In genomic region chr15:69926011-69926410, GRCh38 we compare ENCODE assay signal across 32 cellular contexts.
DNase-seq lines count a peak whose midpoint lies in the region; ATAC-seq, FAIRE-seq and TF ChIP-seq lines count a peak whose summit lies in the region.
"Had no signal": no experiment of that assay in that cellular context is flagged by ENCODE, and none has a peak within 500 bp of the region (broad histone marks: within the 10 kb centered on the region; RNA-seq: fewer than 3 reads in every experiment).

No MANE protein-coding gene starts in this region.

- ATAC-seq in gastroesophageal sphincter = no peak
- ATAC-seq: activated CD8-positive, alpha-beta T cell treated with anti-CD3 and anti-CD28 coated beads, Interleukin-2, amount 10 ng/mL, durations not matched to agents 7 days and 5 days; activated T-cell treated with anti-CD3 and anti-CD28 coated beads, Interleukin-2, amount 50 U/mL, for 4 hours; heart left ventricle; HepG2; left lobe of liver; natural killer cell; stimulated activated memory B cell treated with anti-CD40 and anti-IgM and Interleukin-4, amounts not matched to agents 10 μg/mL and 1 μg/mL and 100 μg/mL, for 72 hours had no signal

- peaks cover 11% of the 10 kb centered on the region for H3K9me3 ChIP-seq in astrocyte (ENCODE audit: insufficient read depth, low read depth, low read length)
- peaks cover 0 to 33% (median 0%) of the 10 kb centered on the region in 3 donors for H3K9me3 ChIP-seq in gastroesophageal sphincter

- no peaks in the 10 kb centered on the region for H3K79me2 ChIP-seq in astrocyte (ENCODE audit: insufficient read depth, low read length)

- H4K20me1 ChIP-seq in astrocyte (ENCODE audit: insufficient read depth, low read length) = no peaks in the 10 kb centered on the region
- H4K20me1 ChIP-seq: BLaER1 treated with 17β-estradiol and CSF1 and Interleukin-3, amounts not matched to agents 10 nM and 100 nM had no signal

- DNase-seq in AG10803 (ENCODE audit: low read depth) (peak; percentile 20), HTR-8/SVneo (ENCODE audit: insufficient read length, low spot score) (peak; percentile 71), astrocyte (ENCODE audit: low read depth) (peak; percentile 41), kidney tubule cell (ENCODE audit: low spot score) (peak; percentile 43), germinal center (ENCODE audit: low spot score) (no peak), CD1c-positive myeloid dendritic cell (ENCODE audit: extremely low spot score) (no peak), inferior parietal cortex (ENCODE audit: extremely low spot score) (no peak)
- DNase-seq: activated CD8-positive, alpha-beta T cell treated with anti-CD3 and anti-CD28 coated beads, Interleukin-2, amount 10 ng/mL, durations not matched to agents 7 days and 5 days; activated naive CD4-positive, alpha-beta T cell treated with Interleukin-2 at 50 U/mL for 16 hours; activated T-cell treated with anti-CD3 and anti-CD28 coated beads, Interleukin-2, amount 50 U/mL, for 4 hours; adrenal gland; caudate nucleus; DND-41; HCEC 1CT; heart left ventricle; Kasumi-1; mesendoderm; natural killer cell; NCI-H1092; NCI-H1930; ovary; Right ventricle myocardium superior; stimulated activated CD4-positive, alpha-beta T cell treated with anti-CD3 and anti-CD28 coated beads, Interleukin-4, amount 100 ng/mL, for 1 hour had no signal

- H3K36me3 Mint-ChIP-seq in astrocyte (ENCODE audit: low read depth, unreplicated experiment) = peaks cover 2% of the 10 kb centered on the region

- peak overlapping the region; percentile 81 for H3K27ac Mint-ChIP-seq in astrocyte (ENCODE audit: unreplicated experiment)
- H3K27ac Mint-ChIP-seq: activated CD8-positive, alpha-beta T cell treated with anti-CD3 and anti-CD28 coated beads, Interleukin-2, amount 10 ng/mL, durations not matched to agents 7 days and 5 days; dendritic cell treated with granulocyte-macrophage colony-stimulating factor and Interleukin-4, amounts not matched to agents 40 ng/mL and 50 ng/mL, for 4 days; natural killer cell; stimulated activated memory B cell treated with anti-CD40 and anti-IgM and Interleukin-4, amounts not matched to agents 10 μg/mL and 1 μg/mL and 100 μg/mL, for 72 hours had no signal

- H3K4me1 ChIP-seq in astrocyte (ENCODE audit: insufficient read depth, low read length) (no peaks in the 10 kb centered on the region), gastroesophageal sphincter (no peaks in the 10 kb centered on the region)
- H3K4me1 ChIP-seq: adrenal gland, right atrium auricular region, suprapubic skin, vagina had no signal

- H3K4me3 ChIP-seq in AG10803 (ENCODE audit: low read length) = no peak overlapping the region
- H3K4me3 ChIP-seq in astrocyte (ENCODE audit: insufficient read depth, low read depth, low read length) = no peak overlapping the region
- H3K4me3 ChIP-seq in gastroesophageal sphincter = no peak overlapping the region
- H3K4me3 ChIP-seq: adrenal gland; BLaER1 treated with 17β-estradiol and CSF1 and Interleukin-3, amounts not matched to agents 10 nM and 100 nM; heart left ventricle; ovary; right atrium auricular region; suprapubic skin; vagina had no signal

- no peak for TF ChIP-seq EP300 in gastroesophageal sphincter (IDR thresholded peaks at IDR 0.05)

- H3K9me3 Mint-ChIP-seq in astrocyte (ENCODE audit: unreplicated experiment) = peaks cover 29% of the 10 kb centered on the region

- FAIRE-seq in HTR-8/SVneo (lab: Jason Lieb, UNC) = peak; percentile 83
- peak; percentile 71 for FAIRE-seq in astrocyte (lab: Jason Lieb, UNC)
- FAIRE-seq: HepG2 had no signal

- H3K27ac ChIP-seq in astrocyte (ENCODE audit: low read depth, low read length) (no peak overlapping the region), gastroesophageal sphincter (no peak overlapping the region)
- H3K27ac ChIP-seq: adrenal gland; BLaER1 treated with 17β-estradiol and CSF1 and Interleukin-3, amounts not matched to agents 10 nM and 100 nM; heart left ventricle; ovary; right atrium auricular region; suprapubic skin; vagina had no signal

- no peak for TF ChIP-seq CTCF in AG10803 (conservative IDR thresholded peaks at IDR 0.05; ENCODE audit: low read length)
- TF ChIP-seq CTCF in astrocyte (IDR thresholded peaks at IDR 0.05; ENCODE audit: insufficient read depth, low read depth, low read length) = no peak
- TF ChIP-seq CTCF in gastroesophageal sphincter (IDR thresholded peaks at IDR 0.05) = no peak

- no peaks in the 10 kb centered on the region for H3K36me3 ChIP-seq in astrocyte (ENCODE audit: insufficient read depth, low read length)
- no peaks in the 10 kb centered on the region for H3K36me3 ChIP-seq in gastroesophageal sphincter
- H3K36me3 ChIP-seq: adrenal gland; BLaER1 treated with 17β-estradiol and CSF1 and Interleukin-3, amounts not matched to agents 10 nM and 100 nM; heart left ventricle; ovary; right atrium auricular region; suprapubic skin; vagina had no signal

- H3K27me3 ChIP-seq in astrocyte (ENCODE audit: insufficient read depth, low read length) = peaks cover 11% of the 10 kb centered on the region
- peaks cover 3% of the 10 kb centered on the region for H3K27me3 ChIP-seq in gastroesophageal sphincter
- H3K27me3 ChIP-seq: adrenal gland; BLaER1 treated with 17β-estradiol and CSF1 and Interleukin-3, amounts not matched to agents 10 nM and 100 nM; heart left ventricle; ovary; right atrium auricular region; suprapubic skin; vagina had no signal

- H3K4me2 ChIP-seq in astrocyte (ENCODE audit: low read length) = no peak overlapping the region
- H3K4me2 ChIP-seq: BLaER1 treated with 17β-estradiol and CSF1 and Interleukin-3, amounts not matched to agents 10 nM and 100 nM had no signal

- whole genome bisulfite sequencing in gastroesophageal sphincter (ENCODE audit: low coverage in 1 of 2), 2 donors = 100% methylated on average over 1 of the region's 1 CpG

- H3K27me3 Mint-ChIP-seq in astrocyte (ENCODE audit: low read depth, unreplicated experiment) = peaks cover 11% of the 10 kb centered on the region
- H3K27me3 Mint-ChIP-seq: stimulated activated memory B cell treated with anti-CD40 and anti-IgM and Interleukin-4, amounts not matched to agents 10 μg/mL and 1 μg/mL and 100 μg/mL, for 72 hours had no signal

- no peak overlapping the region for H2AFZ ChIP-seq in astrocyte (ENCODE audit: low read depth, low read length)

- no peak for TF ChIP-seq POLR2A in gastroesophageal sphincter (IDR thresholded peaks at IDR 0.05)

- H3K4me3 Mint-ChIP-seq in astrocyte (ENCODE audit: unreplicated experiment) = no peak overlapping the region
- H3K4me3 Mint-ChIP-seq: activated CD8-positive, alpha-beta T cell treated with anti-CD3 and anti-CD28 coated beads, Interleukin-2, amount 10 ng/mL, durations not matched to agents 7 days and 5 days; activated T-cell treated with anti-CD3 and anti-CD28 coated beads, Interleukin-2, amount 50 U/mL, for 4 hours; dendritic cell treated with granulocyte-macrophage colony-stimulating factor and Interleukin-4, amounts not matched to agents 40 ng/mL and 50 ng/mL, for 4 days; natural killer cell; stimulated activated memory B cell treated with anti-CD40 and anti-IgM and Interleukin-4, amounts not matched to agents 10 μg/mL and 1 μg/mL and 100 μg/mL, for 72 hours had no signal

- H3K4me1 Mint-ChIP-seq in astrocyte (ENCODE audit: low read depth, unreplicated experiment) = peaks cover 12% of the 10 kb centered on the region
- H3K4me1 Mint-ChIP-seq: natural killer cell had no signal

- H3K9ac ChIP-seq in astrocyte (ENCODE audit: low read length) = no peak overlapping the region
- H3K9ac ChIP-seq: BLaER1 treated with 17β-estradiol and CSF1 and Interleukin-3, amounts not matched to agents 10 nM and 100 nM had no signal

Comparison
In these comparisons a context has a peak if more than half of its experiments do, and no peak if none do; other contexts are left out.
1. DNase-seq: peak in AG10803 (single experiment), HTR-8/SVneo (single experiment), astrocyte (single experiment) and kidney tubule cell (single experiment); none in germinal center (single experiment), CD1c-positive myeloid dendritic cell (single experiment) and inferior parietal cortex (single experiment).